Comparison of ENCODE assay signal across 9 cellular contexts in the genomic region with DNA sequence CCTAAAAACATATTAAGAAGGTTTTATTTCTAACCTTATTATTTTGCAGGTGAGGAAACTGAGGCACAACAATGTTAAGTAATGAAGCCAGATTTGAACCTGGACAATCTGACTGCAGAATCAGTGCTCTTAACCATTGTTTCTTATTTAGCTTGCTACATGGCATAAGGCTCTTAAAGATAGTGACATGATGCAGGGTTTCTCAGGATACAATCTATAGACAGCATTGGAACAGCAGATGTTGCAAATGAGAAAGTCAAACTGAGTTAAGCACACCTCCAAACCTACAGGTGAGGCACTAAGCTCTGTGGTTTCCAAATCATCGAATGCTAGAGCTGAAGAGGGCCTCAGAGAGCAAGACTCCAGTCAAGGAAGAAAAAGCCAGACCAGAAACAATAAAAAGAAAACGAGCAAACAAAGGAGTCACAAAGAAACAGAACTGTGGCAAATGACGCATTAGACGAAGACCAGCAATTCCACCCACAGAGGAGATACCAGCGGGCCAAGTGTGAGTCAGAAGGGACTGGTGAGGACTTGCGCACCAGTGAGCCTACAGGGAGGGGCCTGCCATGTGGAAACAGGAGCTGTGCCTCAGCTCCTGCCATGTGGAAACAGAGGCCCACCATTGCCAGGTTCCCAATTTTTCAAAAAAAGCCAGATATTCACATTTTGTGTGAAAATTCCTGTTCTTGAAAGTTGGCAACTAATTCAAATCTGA. TPM values are rescaled to one million over a fixed set of nuclear protein-coding genes. Genes with fewer than 3 reads are reported as not detected.
DNase-seq lines count a peak whose midpoint lies in the region; ATAC-seq, FAIRE-seq and TF ChIP-seq lines count a peak whose summit lies in the region.
"Had no signal": no experiment of that assay in that cellular context is flagged by ENCODE, and none has a peak within 500 bp of the region (broad histone marks: within the 10 kb centered on the region; RNA-seq: fewer than 3 reads in every experiment).

No MANE protein-coding gene starts in this region.

- CTCF ChIA-PET in activated CD4-positive, alpha-beta memory T cell treated with anti-CD3 and anti-CD28 coated beads, Interleukin-2, amount 10 ng/mL, durations not matched to agents 7 days and 5 days (lab: Charles Lee) = interaction anchor here (0.6 to 2.4 kb wide), 12 partner anchors 12 to 417 kb away, joined by 3 to 12 read pairs (median 4); no protein-coding TSS in a partner anchor

- H3K4me3 ChIP-seq in fibroblast of mammary gland (ENCODE audit: control insufficient read depth, low read depth, low read length) = no peak overlapping the region

- peak; percentile 61 for ATAC-seq in GM21360 (IDR thresholded peaks at IDR 0.05; ENCODE audit: unreplicated experiment)

- DNase-seq in HS-27A (ENCODE audit: low read depth) (peak; percentile 12), fibroblast of mammary gland (ENCODE audit: low read depth) (peak; percentile 99), frontal cortex (ENCODE audit: low spot score in 2 of 2) (no peak), epidermal melanocyte (ENCODE audit: insufficient read length, low spot score) (no peak)
- peak; percentile 84 for DNase-seq in activated CD4-positive, alpha-beta memory T cell treated with anti-CD3 and anti-CD28 coated beads, Interleukin-2, amount 10 ng/mL, durations not matched to agents 7 days and 5 days
- DNase-seq in stimulated activated CD4-positive, alpha-beta T cell treated with anti-CD3 and anti-CD28 coated beads, Interleukin-1b, Interleukin-23, amount 100 ng/mL, for 4 hours (ENCODE audit: low read depth in 2 of 2) = peak; percentile 46 to 51

- no peaks in the 10 kb centered on the region for H3K27me3 Mint-ChIP-seq in activated CD4-positive, alpha-beta memory T cell treated with anti-CD3 and anti-CD28 coated beads, Interleukin-2, amount 10 ng/mL, durations not matched to agents 7 days and 5 days

- TF ChIP-seq CTCF in C4-2B (conservative IDR thresholded peaks at IDR 0.05) = peak; percentile 30
- no peak for TF ChIP-seq CTCF in fibroblast of mammary gland (conservative IDR thresholded peaks at IDR 0.05; ENCODE audit: control insufficient read depth, insufficient read depth, low read depth, low read length)

- POLR2A ChIA-PET in activated CD4-positive, alpha-beta memory T cell treated with anti-CD3 and anti-CD28 coated beads, Interleukin-2, amount 10 ng/mL, durations not matched to agents 7 days and 5 days (lab: Charles Lee) = interaction anchor here (0.8 to 4.9 kb wide), 17 partner anchors 10 to 504 kb away, joined by 3 to 48 read pairs (median 4); a partner anchor contains a TSS

- H3K36me3 Mint-ChIP-seq in activated CD4-positive, alpha-beta memory T cell treated with anti-CD3 and anti-CD28 coated beads, Interleukin-2, amount 10 ng/mL, durations not matched to agents 7 days and 5 days (ENCODE audit: low read depth) = peaks cover 52% of the 10 kb centered on the region

- peak overlapping the region; percentile 31 for H3K4me3 Mint-ChIP-seq in activated CD4-positive, alpha-beta memory T cell treated with anti-CD3 and anti-CD28 coated beads, Interleukin-2, amount 10 ng/mL, durations not matched to agents 7 days and 5 days

- H3K4me1 Mint-ChIP-seq in activated CD4-positive, alpha-beta memory T cell treated with anti-CD3 and anti-CD28 coated beads, Interleukin-2, amount 10 ng/mL, durations not matched to agents 7 days and 5 days = peaks cover 84% of the 10 kb centered on the region

- H3K9me3 Mint-ChIP-seq in activated CD4-positive, alpha-beta memory T cell treated with anti-CD3 and anti-CD28 coated beads, Interleukin-2, amount 10 ng/mL, durations not matched to agents 7 days and 5 days = no peaks in the 10 kb centered on the region

- H3K27ac ChIP-seq in C4-2B = peak overlapping the region; percentile 72
- H3K27ac ChIP-seq: parathyroid adenoma had no signal

- H3K27ac Mint-ChIP-seq in activated CD4-positive, alpha-beta memory T cell treated with anti-CD3 and anti-CD28 coated beads, Interleukin-2, amount 10 ng/mL, durations not matched to agents 7 days and 5 days = peak overlapping the region; percentile 88

- no peak for FAIRE-seq in frontal cortex (lab: Jason Lieb, UNC)

RNA-seq across cellular contexts. Expression of a gene that starts 14.4 kb away (rescaled TPM):
- 10 to 100 TPM; 55.2 to 59.7 TPM for total RNA-seq in activated CD4-positive, alpha-beta memory T cell treated with anti-CD3 and anti-CD28 coated beads, Interleukin-2, amount 10 ng/mL, durations not matched to agents 7 days and 5 days
- total RNA-seq in frontal cortex = 6.1 TPM

Comparison
In these comparisons a context has a peak if more than half of its experiments do, and no peak if none do; other contexts are left out.
1. DNase-seq: peak in HS-27A (single experiment), activated CD4-positive, alpha-beta memory T cell treated with anti-CD3 and anti-CD28 coated beads, Interleukin-2, amount 10 ng/mL, durations not matched to agents 7 days and 5 days (single experiment), fibroblast of mammary gland (single experiment) and stimulated activated CD4-positive, alpha-beta T cell treated with anti-CD3 and anti-CD28 coated beads, Interleukin-1b, Interleukin-23, amount 100 ng/mL, for 4 hours (2 of 2); none in frontal cortex (0 of 2) and epidermal melanocyte (single experiment).